ENCODE assay signal across 8 cellular contexts in the genomic region with DNA sequence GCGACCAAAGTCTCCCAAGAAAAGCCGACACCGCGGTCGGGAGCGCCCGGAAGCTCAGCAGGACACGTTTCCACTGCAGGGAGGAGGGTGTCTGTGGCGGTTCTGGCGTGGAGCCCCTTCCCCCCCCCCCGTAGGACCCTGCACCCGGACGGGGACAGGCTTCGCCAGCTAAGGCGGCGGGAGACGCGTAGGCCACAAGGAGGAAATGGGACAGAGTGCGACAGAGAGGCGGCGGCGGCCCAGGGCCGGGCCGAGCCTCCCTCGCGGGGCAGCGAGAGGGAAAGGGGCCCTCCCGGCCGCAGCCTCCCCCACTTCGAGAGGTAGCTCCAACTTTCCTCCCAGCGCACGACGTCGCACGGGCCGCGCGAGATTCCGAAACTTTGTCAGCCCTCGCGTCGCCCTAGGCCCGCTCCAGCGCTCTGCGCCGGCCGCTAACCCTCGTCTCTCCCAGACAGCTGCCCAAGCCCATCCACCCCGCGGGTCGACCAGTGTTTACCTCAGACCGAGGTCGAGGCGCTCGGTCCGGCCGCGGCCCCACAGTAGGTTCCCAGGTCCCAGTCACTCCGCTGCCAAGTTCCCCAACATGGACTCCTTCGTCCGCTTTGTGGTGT. TPM values are rescaled to one million over a fixed set of nuclear protein-coding genes. Genes with fewer than 3 reads are reported as not detected.
DNase-seq lines count a peak whose midpoint lies in the region; ATAC-seq and TF ChIP-seq lines count a peak whose summit lies in the region.

No MANE protein-coding gene starts in this region.

- H3K4me1 ChIP-seq in esophagus muscularis mucosa (peaks cover 38 to 50% (median 44%) of the 10 kb centered on the region in 4 donors), stomach smooth muscle (ENCODE audit: control insufficient read depth, insufficient read depth, low read length) (peaks cover 4% of the 10 kb centered on the region)

- no peaks in the 10 kb centered on the region for H3K27me3 Mint-ChIP-seq in natural killer cell treated with Interleukin-12 subunit alpha and Interleukin-12 subunit beta and Interleukin-15 and Interleukin-18, amount 100 ng/mL, for 72 hours

- H3K27ac ChIP-seq in esophagus muscularis mucosa (replicated peaks in 1 of 4) (peak overlapping the region; percentile 95 to 99 (median 97)), stomach smooth muscle (ENCODE audit: low read length) (peak overlapping the region; percentile 96)

- H3K9me3 ChIP-seq in esophagus muscularis mucosa, result no peaks in the 10 kb centered on the region
- no peaks in the 10 kb centered on the region for H3K9me3 ChIP-seq in stomach smooth muscle (ENCODE audit: control insufficient read depth in 2 of 2, low read length in 2 of 2)

- H3K9me3 Mint-ChIP-seq in natural killer cell treated with Interleukin-12 subunit alpha and Interleukin-12 subunit beta and Interleukin-15 and Interleukin-18, amount 100 ng/mL, for 72 hours, result peaks cover 3% of the 10 kb centered on the region

- peak overlapping the region; percentile 94 for H3K4me3 Mint-ChIP-seq in natural killer cell treated with Interleukin-12 subunit alpha and Interleukin-12 subunit beta and Interleukin-15 and Interleukin-18, amount 100 ng/mL, for 72 hours

- H3K36me3 ChIP-seq in esophagus muscularis mucosa, result peaks cover 0 to 4% (median 0%) of the 10 kb centered on the region in 4 donors
- no peaks in the 10 kb centered on the region for H3K36me3 ChIP-seq in stomach smooth muscle (ENCODE audit: control insufficient read depth in 2 of 2, insufficient read depth in 2 of 2, low read length in 2 of 2)

- peaks cover 23% of the 10 kb centered on the region for H3K36me3 Mint-ChIP-seq in natural killer cell treated with Interleukin-12 subunit alpha and Interleukin-12 subunit beta and Interleukin-15 and Interleukin-18, amount 100 ng/mL, for 72 hours

- 0% methylated on average over 10 of the region's 61 CpGs for WGBS in esophagus muscularis mucosa

- TF ChIP-seq CTCF in esophagus muscularis mucosa (IDR thresholded peaks at IDR 0.05), result no peak

- peaks cover 40 to 54% of the 10 kb centered on the region in 2 donors for H3K4me1 Mint-ChIP-seq in natural killer cell treated with Interleukin-12 subunit alpha and Interleukin-12 subunit beta and Interleukin-15 and Interleukin-18, amount 100 ng/mL, for 72 hours (ENCODE audit: low read depth in 2 of 2)

- peak overlapping the region; percentile 76 to 90 (median 86) for H3K4me3 ChIP-seq in esophagus muscularis mucosa
- peak overlapping the region; percentile 88 to 91 for H3K4me3 ChIP-seq in stomach smooth muscle (ENCODE audit: low read length in 2 of 2)

- ATAC-seq in GM18517 (IDR thresholded peaks at IDR 0.05; ENCODE audit: unreplicated experiment) (peak; percentile 31), HG03039 (IDR thresholded peaks at IDR 0.05; ENCODE audit: unreplicated experiment) (peak; percentile 21)
- peak; percentile 50 to 65 for ATAC-seq in natural killer cell treated with Interleukin-12 subunit alpha and Interleukin-12 subunit beta and Interleukin-15 and Interleukin-18, amount 100 ng/mL, for 72 hours

- no peak for TF ChIP-seq EP300 in esophagus muscularis mucosa (IDR thresholded peaks at IDR 0.05)

- no peaks in the 10 kb centered on the region for H3K27me3 ChIP-seq in esophagus muscularis mucosa
- H3K27me3 ChIP-seq in stomach smooth muscle (ENCODE audit: control insufficient read depth in 1 of 2, insufficient read depth in 2 of 2, low read length in 2 of 2), result no peaks in the 10 kb centered on the region

- peak overlapping the region; percentile 95 to 99 for H3K9ac ChIP-seq in stomach smooth muscle (ENCODE audit: low read length in 2 of 2)

- intact Hi-C loops in esophagus muscularis mucosa (cut with DNase I), result loop anchor here (1.0 to 10.0 kb wide), 2 partner anchors 261 to 385 kb away; a partner anchor contains a TSS

- TF ChIP-seq POLR2A in esophagus muscularis mucosa (IDR thresholded peaks at IDR 0.05; ENCODE audit: low read depth), result no peak

- peak; percentile 41 for DNase-seq in A172 (ENCODE audit: low spot score)
- DNase-seq in NCI-H524 treated with DMSO at 0.1 percent for 48 hours (lab: John Stamatoyannopoulos, UW), result peak; percentile 18
- DNase-seq in activated T-cell treated with anti-CD3 and anti-CD28 coated beads for 1 hour (ENCODE audit: low read depth), result peak; percentile 38
- peak; percentile 95 for DNase-seq in esophagus muscularis mucosa (ENCODE audit: extremely low spot score)
- peak; percentile 77 for DNase-seq in natural killer cell treated with Interleukin-12 subunit alpha and Interleukin-12 subunit beta and Interleukin-15 and Interleukin-18, amount 100 ng/mL, for 72 hours (ENCODE audit: low spot score)

- peak overlapping the region; percentile 98 to 99 for H3K27ac Mint-ChIP-seq in natural killer cell treated with Interleukin-12 subunit alpha and Interleukin-12 subunit beta and Interleukin-15 and Interleukin-18, amount 100 ng/mL, for 72 hours

RNA-seq across cellular contexts. Expression of a gene that starts 0.4 kb away (rescaled TPM):
- total RNA-seq in A172 (2014; rRNA removed; shearing (Covaris generic)), result 68.5 and 74.2 TPM in 2 replicates
- total RNA-seq in esophagus muscularis mucosa, result 100 to 1,000 TPM; 117 to 150 (median 132) TPM
- total RNA-seq in natural killer cell treated with Interleukin-12 subunit alpha and Interleukin-12 subunit beta and Interleukin-15 and Interleukin-18, amount 100 ng/mL, for 72 hours, result 100 to 1,000 TPM; 106 to 117 TPM

Comparison
In these comparisons a context has a peak if more than half of its experiments do, and no peak if none do; other contexts are left out.
1. Peak in every context shown above with its lines: DNase-seq, ATAC-seq, H3K4me3 ChIP-seq and H3K27ac ChIP-seq.
2. DNase-seq: peak in every context shown above with its lines; median percentile 95 in esophagus muscularis mucosa; 77 in natural killer cell treated with Interleukin-12 subunit alpha and Interleukin-12 subunit beta and Interleukin-15 and Interleukin-18, amount 100 ng/mL, for 72 hours; 41 in A172; 38 in activated T-cell treated with anti-CD3 and anti-CD28 coated beads for 1 hour; 18 in NCI-H524 treated with DMSO at 0.1 percent for 48 hours.